ENCODE assay signal across 1 cellular context in genomic region chr2:187117483-187117882, GRCh38.
TF ChIP-seq lines count a peak whose summit lies in the region.

No MANE protein-coding gene starts in this region.

TF ChIP-seq in A549, 52 proteins besides CTCF, POLR2A, EP300 and RAD21 (continued from another document):
- TF ChIP-seq REST (IDR thresholded peaks at IDR 0.05) (no peak), NFE2L2 (conservative IDR thresholded peaks at IDR 0.05; ENCODE audit: low read length) (no peak), SMC3 (IDR thresholded peaks at IDR 0.05) (no peak), CHD4 (IDR thresholded peaks at IDR 0.05; ENCODE audit: borderline replicate concordance) (no peak), GATA3 (IDR thresholded peaks at IDR 0.05; ENCODE audit: borderline replicate concordance) (no peak), ZFP36 (IDR thresholded peaks at IDR 0.05; ENCODE audit: borderline replicate concordance, partially characterized antibody) (no peak), CEBPB (IDR thresholded peaks at IDR 0.05) (no peak), ESRRA (IDR thresholded peaks at IDR 0.05; ENCODE audit: borderline replicate concordance, low read length) (no peak), TP53 (CRISPR knock-in tag; IDR thresholded peaks at IDR 0.05) (no peak), EHMT2 (IDR thresholded peaks at IDR 0.05; ENCODE audit: low read depth) (no peak), POLR2AphosphoS2 (conservative IDR thresholded peaks at IDR 0.05; ENCODE audit: low read length) (no peak)
